14 cellular contexts compared by ENCODE assay signal in the genomic region with DNA sequence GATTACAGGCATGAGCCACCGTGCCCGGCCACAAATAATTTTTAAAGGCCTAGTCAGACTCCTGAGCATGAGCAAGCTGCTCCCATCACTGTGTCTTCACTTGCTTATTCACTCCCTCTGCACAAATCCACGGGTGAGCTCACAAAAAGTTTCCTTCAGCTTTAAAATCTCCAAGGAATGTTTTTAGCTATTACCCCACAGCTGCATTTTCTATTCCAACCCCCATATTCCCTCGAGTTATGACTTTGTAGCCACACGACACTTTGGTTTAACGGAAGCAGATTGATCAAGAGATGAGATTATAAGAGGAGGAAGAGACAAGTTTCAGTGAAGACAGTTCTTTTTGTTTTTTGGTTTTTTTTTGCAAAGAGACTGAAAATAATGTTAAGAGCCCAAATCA. TPM values are rescaled to one million over a fixed set of nuclear protein-coding genes. Genes with fewer than 3 reads are reported as not detected.
DNase-seq lines count a peak whose midpoint lies in the region; ATAC-seq, FAIRE-seq and TF ChIP-seq lines count a peak whose summit lies in the region.
"Had no signal": no experiment of that assay in that cellular context is flagged by ENCODE, and none has a peak within 500 bp of the region (broad histone marks: within the 10 kb centered on the region; RNA-seq: fewer than 3 reads in every experiment).

No MANE protein-coding gene starts in this region.

- H3K4me2 ChIP-seq in Karpas-422 (ENCODE audit: low read depth, low read length, poor library complexity, severe bottlenecking) = peak overlapping the region; percentile 28

- DNase-seq in SIG-M5 treated with dmso at 0.1 percent for 504 hours (lab: John Stamatoyannopoulos, UW; ENCODE audit: unreplicated experiment) (peak; percentile 87), SIG-M5 (lab: John Stamatoyannopoulos, UW) (no peak), Karpas-422 (no peak), sigmoid colon (peak; percentile 18), NCI-H748 treated with DMSO at 0.1 percent for 48 hours (lab: John Stamatoyannopoulos, UW) (no peak), RCC 7860 (ENCODE audit: low spot score) (no peak), RPMI8226 (no peak)
- no peak for DNase-seq in activated naive CD8-positive, alpha-beta T cell treated with anti-CD3 and anti-CD28 coated beads, Interleukin-2, amount 10 ng/mL, durations not matched to agents 7 days and 5 days
- DNase-seq: 8988T, kidney, PC-3, substantia nigra had no signal

- H3K27ac Mint-ChIP-seq in activated naive CD8-positive, alpha-beta T cell treated with anti-CD3 and anti-CD28 coated beads, Interleukin-2, amount 10 ng/mL, durations not matched to agents 7 days and 5 days = peak overlapping the region; percentile 87

- peaks cover 55% of the 10 kb centered on the region for H3K4me1 ChIP-seq in Karpas-422 (ENCODE audit: low read length)
- peaks cover 0 to 29% (median 19%) of the 10 kb centered on the region in 4 donors for H3K4me1 ChIP-seq in sigmoid colon

- peak overlapping the region; percentile 75 for H3K4me3 Mint-ChIP-seq in activated naive CD8-positive, alpha-beta T cell treated with anti-CD3 and anti-CD28 coated beads, Interleukin-2, amount 10 ng/mL, durations not matched to agents 7 days and 5 days

- no peak for TF ChIP-seq CTCF in sigmoid colon (IDR thresholded peaks at IDR 0.05)

- peaks cover 91% of the 10 kb centered on the region for H3K79me2 ChIP-seq in Karpas-422 (ENCODE audit: low read length)

- peak overlapping the region; percentile 76 for H3K27ac ChIP-seq in Karpas-422 (ENCODE audit: low read length)
- peak overlapping the region in 1 of 4 donors; percentile 7 for H3K27ac ChIP-seq in sigmoid colon

- H2AFZ ChIP-seq in Karpas-422 (ENCODE audit: low read length) = no peak overlapping the region

- POLR2A ChIA-PET in activated naive CD8-positive, alpha-beta T cell treated with anti-CD3 and anti-CD28 coated beads, Interleukin-2, amount 10 ng/mL, durations not matched to agents 7 days and 5 days (lab: Charles Lee) = interaction anchor here (0.7 to 2.8 kb wide), 6 partner anchors 49 to 77 kb away, joined by 3 to 15 read pairs (median 3); a partner anchor contains a TSS

- H3K9me2 ChIP-seq in Karpas-422 (replicated peaks; ENCODE audit: insufficient read depth, low read length) = no peaks in the 10 kb centered on the region

- no peaks in the 10 kb centered on the region for H3K27me3 ChIP-seq in Karpas-422 (ENCODE audit: low read length)
- no peaks in the 10 kb centered on the region for H3K27me3 ChIP-seq in sigmoid colon

- no peaks in the 10 kb centered on the region for H3K9me3 Mint-ChIP-seq in activated naive CD8-positive, alpha-beta T cell treated with anti-CD3 and anti-CD28 coated beads, Interleukin-2, amount 10 ng/mL, durations not matched to agents 7 days and 5 days

- no peak overlapping the region for H3K4me3 ChIP-seq in Karpas-422 (ENCODE audit: low read length)
- H3K4me3 ChIP-seq in sigmoid colon = no peak overlapping the region

- 45 to 72% methylated on average over 6 of the region's 6 CpGs for WGBS in sigmoid colon, 2 donors

- TF ChIP-seq EP300 in sigmoid colon (IDR thresholded peaks at IDR 0.05) = no peak

- H3K9ac ChIP-seq in Karpas-422 (ENCODE audit: low read length) = peak overlapping the region; percentile 33; the same call in 1 of the 2 replicates

- TF ChIP-seq POLR2A in sigmoid colon (IDR thresholded peaks at IDR 0.05) = no peak

- FAIRE-seq in RCC 7860 (lab: Jason Lieb, UNC) = no peak
- FAIRE-seq: endometrium, kidney had no signal

- peaks cover 61% of the 10 kb centered on the region for H3K4me1 Mint-ChIP-seq in activated naive CD8-positive, alpha-beta T cell treated with anti-CD3 and anti-CD28 coated beads, Interleukin-2, amount 10 ng/mL, durations not matched to agents 7 days and 5 days

- intact Hi-C loops in sigmoid colon (cut with DNase I) = no loop called here

- no peaks in the 10 kb centered on the region for H3K27me3 Mint-ChIP-seq in activated naive CD8-positive, alpha-beta T cell treated with anti-CD3 and anti-CD28 coated beads, Interleukin-2, amount 10 ng/mL, durations not matched to agents 7 days and 5 days

- no peaks in the 10 kb centered on the region for H3K9me3 ChIP-seq in Karpas-422 (ENCODE audit: low read length)
- H3K9me3 ChIP-seq in sigmoid colon = no peaks in the 10 kb centered on the region

- ATAC-seq in activated naive CD8-positive, alpha-beta T cell treated with anti-CD3 and anti-CD28 coated beads, Interleukin-2, amount 10 ng/mL, durations not matched to agents 7 days and 5 days (ENCODE audit: low read depth) = peak; percentile 33
- ATAC-seq: HCT116, PC-3 had no signal

- peaks cover 11% of the 10 kb centered on the region for H3K36me3 Mint-ChIP-seq in activated naive CD8-positive, alpha-beta T cell treated with anti-CD3 and anti-CD28 coated beads, Interleukin-2, amount 10 ng/mL, durations not matched to agents 7 days and 5 days

- H4K20me1 ChIP-seq in Karpas-422 (ENCODE audit: insufficient read depth, low read depth, low read length) = 0 out of 2 replicates have a peak, but pooled peaks cover 18% of the 10 kb centered on the region

- H3K36me3 ChIP-seq in Karpas-422 (ENCODE audit: insufficient read depth, low read length) (no peaks in the 10 kb centered on the region), sigmoid colon (no peaks in the 10 kb centered on the region)

RNA-seq across cellular contexts. Expression of a gene that starts 49.1 kb away (rescaled TPM):
- 36.5 and 43.1 TPM in 2 replicates for total RNA-seq in Karpas-422 (2014; rRNA removed; shearing (Covaris generic); ENCODE audit: low replicate concordance)
- 10 to 100 TPM; 26.7 to 27.9 TPM for total RNA-seq in activated naive CD8-positive, alpha-beta T cell treated with anti-CD3 and anti-CD28 coated beads, Interleukin-2, amount 10 ng/mL, durations not matched to agents 7 days and 5 days
- 10 to 100 TPM in 3 of 4 donors, 1 to 10 TPM in 1; 8.7 to 19.6 (median 14.7) TPM for total RNA-seq in sigmoid colon
- polyA plus RNA-seq in sigmoid colon = 10 to 100 TPM in 2 of 3 donors, 1 to 10 TPM in 1; 5.4 to 20.1 (median 12.0) TPM

Comparison
In these comparisons a context has a peak if more than half of its experiments do, and no peak if none do; other contexts are left out.
1. DNase-seq: peak in SIG-M5 treated with dmso at 0.1 percent for 504 hours (single experiment) and sigmoid colon (single experiment); none in SIG-M5 (single experiment), Karpas-422 (single experiment), activated naive CD8-positive, alpha-beta T cell treated with anti-CD3 and anti-CD28 coated beads, Interleukin-2, amount 10 ng/mL, durations not matched to agents 7 days and 5 days (single experiment), NCI-H748 treated with DMSO at 0.1 percent for 48 hours (single experiment), RCC 7860 (single experiment) and RPMI8226 (single experiment).